8 cellular contexts compared by ENCODE assay signal in the genomic region with DNA sequence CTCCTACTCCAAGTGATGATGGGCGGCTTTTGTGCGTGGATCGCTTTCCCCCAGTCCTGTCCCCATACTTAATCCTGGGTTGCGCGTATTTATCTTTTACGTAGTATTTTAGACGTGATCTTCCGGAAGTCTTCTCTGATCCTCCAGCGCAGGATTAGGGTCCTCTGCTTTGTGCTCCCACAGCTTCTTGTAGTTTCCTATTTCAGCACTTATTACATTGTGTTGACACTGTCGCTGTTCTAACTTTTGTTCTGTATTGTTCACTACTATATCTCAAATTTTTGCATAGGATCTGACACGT. TPM values are rescaled to one million over a fixed set of nuclear protein-coding genes. Genes with fewer than 3 reads are reported as not detected.
DNase-seq lines count a peak whose midpoint lies in the region; ATAC-seq, FAIRE-seq and TF ChIP-seq lines count a peak whose summit lies in the region.

No MANE protein-coding gene starts in this region.

- H3K4me3 ChIP-seq in A549 (peak overlapping the region; percentile 83), GM12878 (peak overlapping the region; percentile 96), mesendoderm (ENCODE audit: low read length) (peak overlapping the region; percentile 82)

- no peak overlapping the region for H2BK5ac ChIP-seq in H9 (ENCODE audit: insufficient read length, low read length)
- no peak overlapping the region for H2BK5ac ChIP-seq in mesendoderm (ENCODE audit: low read length)

- H3K27ac Mint-ChIP-seq in H9 = peak overlapping the region; percentile 98 to 99 (median 99)

- H3K4ac ChIP-seq in H9 (ENCODE audit: low read depth, low read length) = no peak overlapping the region
- H3K4ac ChIP-seq in mesendoderm (ENCODE audit: low read depth, low read length) = no peak overlapping the region

- RAD21 ChIA-PET in GM12878 (lab: Charles Lee; ENCODE audit: unreplicated experiment) = interaction anchor here (0.9 to 2.1 kb wide), 12 partner anchors 8 to 296 kb away, joined by 3 to 8 read pairs (median 4); a partner anchor contains a TSS

- DNase-seq in A549 (ENCODE audit: low read depth in 1 of 2, low spot score in 1 of 2) (peak in 1 of 2 experiments; percentile 53), H9 (no peak), GM12878 (ENCODE audit: low read depth, low spot score) (no peak), mesendoderm (no peak), sciatic nerve (ENCODE audit: low spot score) (no peak), CD1c-positive myeloid dendritic cell (ENCODE audit: extremely low spot score) (no peak), anterior cingulate cortex (lab: John Stamatoyannopoulos, UW) (no peak)

- H3T11ph ChIP-seq in H9 (ENCODE audit: low read length) = no peak overlapping the region

- H2BK15ac ChIP-seq in H9 (ENCODE audit: low read depth, low read length) = no peak overlapping the region
- no peak overlapping the region for H2BK15ac ChIP-seq in mesendoderm (replicated peaks; ENCODE audit: low read depth)

- H2AK5ac ChIP-seq in H9 (ENCODE audit: insufficient read length, low read length) (no peak overlapping the region), mesendoderm (ENCODE audit: low read length) (no peak overlapping the region)

- no peaks in the 10 kb centered on the region for H3K79me2 ChIP-seq in H9 (ENCODE audit: insufficient read depth, low read length)
- H3K79me2 ChIP-seq in GM12878 (ENCODE audit: control insufficient read depth, insufficient read depth, low read length) = peaks cover 31% of the 10 kb centered on the region
- peaks cover 8% of the 10 kb centered on the region for H3K79me2 ChIP-seq in mesendoderm (ENCODE audit: control insufficient read depth, insufficient read depth, low read length)

- ATAC-seq in A549 (no peak; a peak in 1 of 6 replicates), GM12878 (peak; percentile 20; the same call in 2 of the 3 replicates), sciatic nerve (no peak), HG02642 (IDR thresholded peaks at IDR 0.05; ENCODE audit: poor library complexity, unreplicated experiment) (no peak)

- H2BK12ac ChIP-seq in H9 (ENCODE audit: insufficient read length, low read depth, low read length) = no peak overlapping the region

- TF ChIP-seq EP300 in A549 (IDR thresholded peaks at IDR 0.05) (no peak), GM12878 (IDR thresholded peaks at IDR 0.05; ENCODE audit: borderline replicate concordance in 1 of 2, control insufficient read depth in 1 of 2, low read depth in 2 of 2, low read length in 2 of 2) (no peak)

- peaks cover 10% of the 10 kb centered on the region for H3K23me2 ChIP-seq in H9 (ENCODE audit: insufficient read length, low read depth, low read length, poor library complexity, severe bottlenecking)

- no peak overlapping the region for H2BK20ac ChIP-seq in H9 (ENCODE audit: low read depth, low read length, poor library complexity, severe bottlenecking)

- FAIRE-seq in A549 (lab: Jason Lieb, UNC) = no peak
- no peak for FAIRE-seq in GM12878 (lab: Jason Lieb, UNC)

- no peaks in the 10 kb centered on the region for H3K79me1 ChIP-seq in H9 (ENCODE audit: insufficient read depth, low read depth, low read length, poor library complexity, severe bottlenecking)
- peaks cover 7% of the 10 kb centered on the region for H3K79me1 ChIP-seq in mesendoderm (ENCODE audit: low read length)

- intact Hi-C loops in GM12878 (cut with micrococcal nuclease; ENCODE audit: unreplicated experiment) (no loop called here), sciatic nerve (cut with DNase I) (no loop called here)

- TSS peak; percentile 90 for BruUV-seq in GM12878 (replicated peaks; lab: Mats Ljungman, UMichigan)

- H3K9me3 ChIP-seq in A549 (no peaks in the 10 kb centered on the region), H9 (ENCODE audit: control insufficient read depth, low read depth, low read length) (no peaks in the 10 kb centered on the region), GM12878 (replicated peaks; ENCODE audit: control insufficient read depth, insufficient read depth, low read length) (no peaks in the 10 kb centered on the region)

- H3K18ac ChIP-seq in H9 (ENCODE audit: insufficient read length, low read depth, low read length) = no peak overlapping the region
- H3K18ac ChIP-seq in mesendoderm (ENCODE audit: low read length) = no peak overlapping the region

- H3K56ac ChIP-seq in H9 (ENCODE audit: insufficient read length, low read depth, low read length) (no peak overlapping the region), mesendoderm (ENCODE audit: low read length) (peak overlapping the region; percentile 86)

- H3K4me1 Mint-ChIP-seq in H9 = peaks cover 8 to 14% of the 10 kb centered on the region in 2 experiments

- in situ Hi-C loops in GM12878 (cut with MboI) = no loop called here

- H3K9ac ChIP-seq in H9 (ENCODE audit: extremely low read depth, insufficient read length, low read length) (peak overlapping the region; percentile 44), GM12878 (ENCODE audit: control insufficient read depth, insufficient read depth, low read length) (peak overlapping the region; percentile 93), mesendoderm (ENCODE audit: low read length) (peak overlapping the region; percentile 67)

- POLR2A ChIA-PET in A549 (lab: Yijun Ruan, JAX) = interaction anchor here (0.6 to 2.8 kb wide), 25 partner anchors 8 to 1321 kb away, joined by 3 to 32 read pairs (median 8); a partner anchor contains a TSS
- POLR2A ChIA-PET in GM12878 (lab: Charles Lee) = interaction anchor here (0.7 to 2.9 kb wide), 11 partner anchors 17 to 673 kb away, joined by 3 to 14 read pairs (median 4); a partner anchor contains a TSS

- H3K27me3 ChIP-seq in H9 (ENCODE audit: insufficient read depth, low read length) = no peaks in the 10 kb centered on the region
- no peaks in the 10 kb centered on the region for H3K27me3 ChIP-seq in GM12878 (replicated peaks in 1 of 2; ENCODE audit: control insufficient read depth in 2 of 2, insufficient read depth in 2 of 2, low read length in 1 of 2)
- H3K27me3 ChIP-seq in mesendoderm (ENCODE audit: insufficient read depth, low read length, poor library complexity) = no peaks in the 10 kb centered on the region

- peak overlapping the region; percentile 99 to 100 for H3K4me3 Mint-ChIP-seq in H9

- peaks cover 11% of the 10 kb centered on the region; the same call in 1 of the 3 replicates for H3K4me1 ChIP-seq in A549
- no peaks in the 10 kb centered on the region for H3K4me1 ChIP-seq in H9 (ENCODE audit: insufficient read depth, low read length)
- H3K4me1 ChIP-seq in GM12878 (ENCODE audit: control insufficient read depth, insufficient read depth, low read length) = peaks cover 5% of the 10 kb centered on the region
- no peaks in the 10 kb centered on the region for H3K4me1 ChIP-seq in mesendoderm (ENCODE audit: control insufficient read depth, low read depth, low read length)

- CTCF ChIA-PET in A549 (lab: Yijun Ruan, JAX) = interaction anchor here (0.5 to 1.4 kb wide), 8 partner anchors 8 to 273 kb away, joined by 3 to 6 read pairs (median 3); no protein-coding TSS in a partner anchor
- CTCF ChIA-PET in GM12878 (lab: Yijun Ruan, JAX) = interaction anchor here (0.6 to 3.9 kb wide), 11 partner anchors 8 to 290 kb away, joined by 3 to 13 read pairs (median 3); a partner anchor contains a TSS

- peaks cover 0 to 2% of the 10 kb centered on the region in 2 experiments; a peak in 1 of 5 replicates for H3K9me3 Mint-ChIP-seq in H9

- no peak overlapping the region for H2BK120ac ChIP-seq in H9 (ENCODE audit: low read depth, low read length, poor library complexity, severe bottlenecking)
- H2BK120ac ChIP-seq in mesendoderm (ENCODE audit: low read depth, low read length) = no peak overlapping the region

- H4K8ac ChIP-seq in H9 (replicated peaks; ENCODE audit: insufficient read length, low read depth, low read length) (no peak overlapping the region), mesendoderm (ENCODE audit: low read depth, low read length) (no peak overlapping the region)

- 3% methylated on average over 11 of the region's 11 CpGs for WGBS in A549 (ENCODE audit: missing lambda C conversion rate)
- no CpG with 5 or more reads among the region's 11 CpGs for WGBS in H9 (ENCODE audit: extremely low coverage, insufficient read length, low lambda C conversion rate)
- WGBS in GM12878 (ENCODE audit: insufficient coverage, insufficient replicate concordance, low lambda C conversion rate, missing lambda C conversion rate) = 6% methylated on average over 11 of the region's 11 CpGs
- WGBS in mesendoderm (ENCODE audit: extremely low coverage, insufficient coverage, low lambda C conversion rate) = no CpG with 5 or more reads among the region's 11 CpGs

- SMC1A ChIA-PET in GM12878 (lab: Charles Lee; ENCODE audit: uncharacterized antibody, unreplicated experiment) = interaction anchor here (0.9 to 1.6 kb wide), 9 partner anchors 15 to 274 kb away, joined by 3 to 12 read pairs (median 5); a partner anchor contains a TSS

- H3K27me3 Mint-ChIP-seq in H9 (ENCODE audit: low read depth) = no peaks in the 10 kb centered on the region; the same call in 1 of the 2 replicates

- TF ChIP-seq POLR2A in A549 (IDR thresholded peaks at IDR 0.05; ENCODE audit: low read length) (no peak), GM12878 (IDR thresholded peaks at IDR 0.05; ENCODE audit: low read depth, low read length) (no peak)

- H3K14ac ChIP-seq in H9 (ENCODE audit: insufficient read depth, low read length) = no peak overlapping the region; the same call in 1 of the 2 replicates

- no peak overlapping the region for H2AFZ ChIP-seq in H9 (ENCODE audit: low read length)
- peak overlapping the region; percentile 85 for H2AFZ ChIP-seq in GM12878 (ENCODE audit: control insufficient read depth, low read depth, low read length)

- H4K91ac ChIP-seq in H9 (ENCODE audit: insufficient read length, low read depth, low read length) = no peak overlapping the region

- no peak overlapping the region for H3K23ac ChIP-seq in H9 (ENCODE audit: insufficient read length, low read depth, low read length)
- H3K23ac ChIP-seq in mesendoderm (ENCODE audit: low read length) = no peak overlapping the region

- peak overlapping the region; percentile 75 for H3K4me2 ChIP-seq in A549
- H3K4me2 ChIP-seq in H9 (ENCODE audit: insufficient read depth, insufficient read length, low read length) = peak overlapping the region; percentile 83
- H3K4me2 ChIP-seq in GM12878 (ENCODE audit: control insufficient read depth, insufficient read depth) = peak overlapping the region; percentile 89
- H3K4me2 ChIP-seq in mesendoderm (ENCODE audit: low read length) = peak overlapping the region; percentile 95

- TF ChIP-seq CTCF in A549 (IDR thresholded peaks at IDR 0.05) = no peak
- TF ChIP-seq CTCF in H9 (conservative IDR thresholded peaks at IDR 0.05) = no peak
- no peak for TF ChIP-seq CTCF in GM12878 (IDR thresholded peaks at IDR 0.05 in 2 of 3, conservative IDR thresholded peaks at IDR 0.05 in 1 of 3; ENCODE audit: control insufficient read depth in 2 of 3, extremely low read depth in 1 of 3, insufficient read depth in 1 of 3, low read depth in 3 of 3, low read length in 3 of 3)

- H3K36me3 Mint-ChIP-seq in H9 (ENCODE audit: insufficient read depth in 1 of 3, low read depth in 3 of 3) = peaks cover 37 to 67% (median 64%) of the 10 kb centered on the region in 3 experiments

- TF ChIP-seq RAD21 in A549 (conservative IDR thresholded peaks at IDR 0.05 in 1 of 2, IDR thresholded peaks at IDR 0.05 in 1 of 2) = no peak
- TF ChIP-seq RAD21 in GM12878 (IDR thresholded peaks at IDR 0.05; ENCODE audit: insufficient read depth, low read depth, low read length) = no peak

- H3K36me3 ChIP-seq in GM12878 (ENCODE audit: control insufficient read depth in 2 of 2, insufficient read depth in 2 of 2, low read length in 1 of 2) (peaks cover 0 to 16% of the 10 kb centered on the region in 2 experiments; a peak in 2 of 4 replicates), mesendoderm (ENCODE audit: control insufficient read depth, insufficient read depth, low read length) (peaks cover 5% of the 10 kb centered on the region)

- H3K27ac ChIP-seq in A549 = peak overlapping the region; percentile 85 to 91
- H3K27ac ChIP-seq in H9 (ENCODE audit: insufficient read length, low read depth, low read length) = no peak overlapping the region
- H3K27ac ChIP-seq in GM12878 (ENCODE audit: control insufficient read depth, insufficient read depth) = peak overlapping the region; percentile 67
- no peak overlapping the region for H3K27ac ChIP-seq in mesendoderm (ENCODE audit: low read depth, low read length)

- no peak overlapping the region for H4K5ac ChIP-seq in H9 (ENCODE audit: insufficient read length, low read depth, low read length)
- H4K5ac ChIP-seq in mesendoderm (ENCODE audit: low read length) = no peak overlapping the region

- H4K20me1 ChIP-seq in H9 (ENCODE audit: control insufficient read depth, insufficient read depth, insufficient read length) (no peaks in the 10 kb centered on the region), GM12878 (ENCODE audit: control insufficient read depth, insufficient read depth) (no peaks in the 10 kb centered on the region)

RNA-seq across cellular contexts. Expression of a gene that starts 0.5 kb away (rescaled TPM):
- polyA plus RNA-seq in A549 (2011; rRNA removed) (120 and 158 TPM in 2 replicates), A549 (2017; fragmentation: RNase III; extraction: RNeasy Plus Mini Kit Qiagen cat#74134 plus additional on column Dnase treatment) (150 to 170 TPM (median 160 TPM) in 3 replicates), GM12878 (2011; rRNA removed) (131 and 153 TPM in 2 replicates), GM12878 (2014; fragmentation: Illumina TruSeq; extraction: Trizol) (158 and 180 TPM in 2 replicates), GM12878 (2014; fragmentation: Nextera tagmentation; extraction: Ambion mirVana) (100 to 1,000 TPM in 1 of 2 experiments, 10 to 100 TPM in 1; 77.2 to 128 TPM), GM12878 (2014; rRNA removed) (81.5 and 90.5 TPM in 2 replicates), GM12878 (2016; fragmentation: Nextera tagmentation; extraction: Ambion mirVana) (100 to 1,000 TPM; 108 to 119 TPM)
- 62.3 and 74.5 TPM in 2 replicates for polyA plus RNA-seq in A549 (2012; cell fraction: cytosol; rRNA removed)
- polyA plus RNA-seq in A549 (2012; cell fraction: nucleus; rRNA removed) = 39.0 and 55.2 TPM in 2 replicates
- 66.2 and 70.6 TPM in 2 replicates for polyA minus RNA-seq in A549 (2011; rRNA and poly(A)+ RNA removed)
- total RNA-seq in H9 (2021) (75.2 and 79.3 TPM in 2 replicates), GM12878 (2014; rRNA removed) (68.2 and 77.6 TPM in 2 replicates), GM12878 (2014; rRNA removed; fragmentation: Illumina TruSeq; extraction: Trizol) (135 and 137 TPM in 2 replicates), GM12878 (2021) (67.7 and 75.7 TPM in 2 replicates), sciatic nerve (89.6 TPM)
- total RNA-seq in GM12878 (2013; cell fraction: nucleolus; rRNA removed) = 59.1 and 67.2 TPM in 2 replicates
- 102 TPM for polyA plus RNA-seq in GM12878 (2011; ENCODE audit: low read depth)
- 76.9 and 85.9 TPM in 2 replicates for polyA plus RNA-seq in GM12878 (2011; cell fraction: cytosol; rRNA removed)
- 121 and 159 TPM in 2 replicates for polyA plus RNA-seq in GM12878 (2011; cell fraction: nucleus; rRNA removed)
- polyA plus RNA-seq in GM12878 (2012) = 76.3 and 87.1 TPM in 2 replicates
- polyA minus RNA-seq in GM12878 (2011; rRNA and poly(A)+ RNA removed) = 60.5 and 66.6 TPM in 2 replicates
- 27.2 and 33.1 TPM in 2 replicates for polyA minus RNA-seq in GM12878 (2011; cell fraction: cytosol; rRNA and poly(A)+ RNA removed)
- polyA minus RNA-seq in GM12878 (2011; cell fraction: nucleus; rRNA and poly(A)+ RNA removed) = 31.7 and 76.0 TPM in 2 replicates
- 99.6 TPM for polyA plus RNA-seq in mesendoderm (2013, experiment 1 of 2)
- 101 TPM for polyA plus RNA-seq in mesendoderm (2013, experiment 2 of 2)

RNA-seq across cellular contexts. Expression of a gene that starts 0.7 kb away (rescaled TPM):
- polyA plus RNA-seq in A549 (2011; rRNA removed) (100 and 119 TPM in 2 replicates), A549 (2017; fragmentation: RNase III; extraction: RNeasy Plus Mini Kit Qiagen cat#74134 plus additional on column Dnase treatment) (175 to 185 TPM (median 180 TPM) in 3 replicates), GM12878 (2011; rRNA removed) (154 and 202 TPM in 2 replicates), GM12878 (2014; fragmentation: Illumina TruSeq; extraction: Trizol) (33.5 and 67.2 TPM in 2 replicates), GM12878 (2014; fragmentation: Nextera tagmentation; extraction: Ambion mirVana) (100 to 1,000 TPM; 488 to 549 TPM), GM12878 (2014; rRNA removed) (202 and 240 TPM in 2 replicates), GM12878 (2016; fragmentation: Nextera tagmentation; extraction: Ambion mirVana) (100 to 1,000 TPM; 267 to 268 TPM)
- polyA plus RNA-seq in A549 (2012; cell fraction: cytosol; rRNA removed) = 251 and 267 TPM in 2 replicates
- polyA plus RNA-seq in A549 (2012; cell fraction: nucleus; rRNA removed) = 108 and 112 TPM in 2 replicates
- polyA minus RNA-seq in A549 (2011; rRNA and poly(A)+ RNA removed) = 13.2 and 15.0 TPM in 2 replicates
- total RNA-seq in H9 (2021) (84.9 and 86.6 TPM in 2 replicates), GM12878 (2014; rRNA removed) (179 and 204 TPM in 2 replicates), GM12878 (2014; rRNA removed; fragmentation: Illumina TruSeq; extraction: Trizol) (78.5 and 82.1 TPM in 2 replicates), GM12878 (2021) (97.6 and 104 TPM in 2 replicates), sciatic nerve (39.8 TPM)
- 17.0 and 20.2 TPM in 2 replicates for total RNA-seq in GM12878 (2013; cell fraction: nucleolus; rRNA removed)
- 81.9 TPM for polyA plus RNA-seq in GM12878 (2011; ENCODE audit: low read depth)
- 242 and 318 TPM in 2 replicates for polyA plus RNA-seq in GM12878 (2011; cell fraction: cytosol; rRNA removed)
- 108 and 145 TPM in 2 replicates for polyA plus RNA-seq in GM12878 (2011; cell fraction: nucleus; rRNA removed)
- 124 and 139 TPM in 2 replicates for polyA plus RNA-seq in GM12878 (2012)
- 22.3 and 38.4 TPM in 2 replicates for polyA minus RNA-seq in GM12878 (2011; rRNA and poly(A)+ RNA removed)
- 13.1 and 13.3 TPM in 2 replicates for polyA minus RNA-seq in GM12878 (2011; cell fraction: cytosol; rRNA and poly(A)+ RNA removed)
- polyA minus RNA-seq in GM12878 (2011; cell fraction: nucleus; rRNA and poly(A)+ RNA removed) = 16.7 and 20.8 TPM in 2 replicates
- polyA plus RNA-seq in mesendoderm (2013, experiment 1 of 2) = 120 TPM
- 117 TPM for polyA plus RNA-seq in mesendoderm (2013, experiment 2 of 2)

RNA-seq across cellular contexts. Expression of a gene that starts 8.8 kb away (rescaled TPM):
- polyA plus RNA-seq in A549 (2011; rRNA removed) = 11.8 and 14.6 TPM in 2 replicates
- polyA plus RNA-seq in A549 (2012; cell fraction: cytosol; rRNA removed) = 21.8 and 22.9 TPM in 2 replicates
- polyA plus RNA-seq in A549 (2012; cell fraction: nucleus; rRNA removed) = 109 and 131 TPM in 2 replicates
- 13.3 to 18.1 TPM (median 16.1 TPM) in 3 replicates for polyA plus RNA-seq in A549 (2017; fragmentation: RNase III; extraction: RNeasy Plus Mini Kit Qiagen cat#74134 plus additional on column Dnase treatment)
- 17.2 and 18.1 TPM in 2 replicates for polyA minus RNA-seq in A549 (2011; rRNA and poly(A)+ RNA removed)
- total RNA-seq in H9 (2021) = 37.3 and 39.3 TPM in 2 replicates
- total RNA-seq in GM12878 (2013; cell fraction: nucleolus; rRNA removed) = 35.8 and 60.1 TPM in 2 replicates
- 12.6 and 16.2 TPM in 2 replicates for total RNA-seq in GM12878 (2014; rRNA removed)
- 6.9 and 7.1 TPM in 2 replicates for total RNA-seq in GM12878 (2014; rRNA removed; fragmentation: Illumina TruSeq; extraction: Trizol)
- total RNA-seq in GM12878 (2021) = 15.5 and 21.6 TPM in 2 replicates
- 4.7 TPM for polyA plus RNA-seq in GM12878 (2011; ENCODE audit: low read depth)
- polyA plus RNA-seq in GM12878 (2011; rRNA removed) = 6.7 and 8.4 TPM in 2 replicates
- 13.5 and 16.1 TPM in 2 replicates for polyA plus RNA-seq in GM12878 (2011; cell fraction: cytosol; rRNA removed)
- polyA plus RNA-seq in GM12878 (2011; cell fraction: nucleus; rRNA removed) = 52.6 and 57.9 TPM in 2 replicates
- 8.2 and 9.5 TPM in 2 replicates for polyA plus RNA-seq in GM12878 (2012)
- 7.3 and 10.8 TPM in 2 replicates for polyA plus RNA-seq in GM12878 (2014; fragmentation: Illumina TruSeq; extraction: Trizol)
- polyA plus RNA-seq in GM12878 (2014; fragmentation: Nextera tagmentation; extraction: Ambion mirVana) = 1 to 10 TPM; 4.1 to 4.3 TPM
- 15.9 and 16.8 TPM in 2 replicates for polyA plus RNA-seq in GM12878 (2014; rRNA removed)
- polyA plus RNA-seq in GM12878 (2016; fragmentation: Nextera tagmentation; extraction: Ambion mirVana) = 10 to 100 TPM; 12.9 to 13.2 TPM
- polyA minus RNA-seq in GM12878 (2011; rRNA and poly(A)+ RNA removed) = 8.9 and 12.7 TPM in 2 replicates
- 1.9 and 5.7 TPM in 2 replicates for polyA minus RNA-seq in GM12878 (2011; cell fraction: cytosol; rRNA and poly(A)+ RNA removed)
- 16.2 and 24.4 TPM in 2 replicates for polyA minus RNA-seq in GM12878 (2011; cell fraction: nucleus; rRNA and poly(A)+ RNA removed)
- 15.0 TPM for polyA plus RNA-seq in mesendoderm (2013, experiment 1 of 2)
- polyA plus RNA-seq in mesendoderm (2013, experiment 2 of 2) = 15.0 TPM
- 20.1 TPM for total RNA-seq in sciatic nerve

RNA-seq across cellular contexts. Expression of a gene that starts 15.1 kb away (rescaled TPM):
- polyA plus RNA-seq in A549 (2011; rRNA removed) = 3.3 and 6.3 TPM in 2 replicates
- polyA plus RNA-seq in A549 (2012; cell fraction: cytosol; rRNA removed) = 3.4 and 4.3 TPM in 2 replicates
- polyA plus RNA-seq in A549 (2012; cell fraction: nucleus; rRNA removed) = 8.4 and 11.5 TPM in 2 replicates
- 2.0 to 3.5 TPM (median 2.9 TPM) in 3 replicates for polyA plus RNA-seq in A549 (2017; fragmentation: RNase III; extraction: RNeasy Plus Mini Kit Qiagen cat#74134 plus additional on column Dnase treatment)
- polyA minus RNA-seq in A549 (2011; rRNA and poly(A)+ RNA removed) = 1.4 and 2.0 TPM in 2 replicates
- total RNA-seq in H9 (2021) = 0.13 TPM in 1 of 2 replicates, not detected in the other
- 0.19 and 0.54 TPM in 2 replicates for total RNA-seq in GM12878 (2013; cell fraction: nucleolus; rRNA removed)
- 0.11 and 0.33 TPM in 2 replicates for total RNA-seq in GM12878 (2014; rRNA removed)
- total RNA-seq in GM12878 (2014; rRNA removed; fragmentation: Illumina TruSeq; extraction: Trizol) = 0.09 TPM in 1 of 2 replicates, not detected in the other
- 0.21 and 0.72 TPM in 2 replicates for total RNA-seq in GM12878 (2021)
- not detected for polyA plus RNA-seq in GM12878 (2011; ENCODE audit: low read depth)
- polyA plus RNA-seq in GM12878 (2011; rRNA removed) = not detected in 2 replicates
- polyA plus RNA-seq in GM12878 (2011; cell fraction: cytosol; rRNA removed) = not detected in 2 replicates
- polyA plus RNA-seq in GM12878 (2011; cell fraction: nucleus; rRNA removed) = 0.18 and 0.25 TPM in 2 replicates
- 0.08 and 0.43 TPM in 2 replicates for polyA plus RNA-seq in GM12878 (2012)
- 0.24 TPM in 1 of 2 replicates, not detected in the other for polyA plus RNA-seq in GM12878 (2014; fragmentation: Illumina TruSeq; extraction: Trizol)
- polyA plus RNA-seq in GM12878 (2014; fragmentation: Nextera tagmentation; extraction: Ambion mirVana) = not detected
- 0.18 and 0.28 TPM in 2 replicates for polyA plus RNA-seq in GM12878 (2014; rRNA removed)
- polyA plus RNA-seq in GM12878 (2016; fragmentation: Nextera tagmentation; extraction: Ambion mirVana) = under 1 TPM in 1 of 2 experiments, not detected in 1; 0.26 TPM
- polyA minus RNA-seq in GM12878 (2011; rRNA and poly(A)+ RNA removed) = 0.21 TPM in 1 of 2 replicates, not detected in the other
- polyA minus RNA-seq in GM12878 (2011; cell fraction: cytosol; rRNA and poly(A)+ RNA removed) = not detected in 2 replicates
- polyA minus RNA-seq in GM12878 (2011; cell fraction: nucleus; rRNA and poly(A)+ RNA removed) = not detected in 2 replicates
- 0.06 TPM for polyA plus RNA-seq in mesendoderm (2013, experiment 1 of 2)
- polyA plus RNA-seq in mesendoderm (2013, experiment 2 of 2) = 0.04 TPM
- total RNA-seq in sciatic nerve = 107 TPM

RNA-seq across cellular contexts. Expression of a gene that starts 16.6 kb away (rescaled TPM):
- polyA plus RNA-seq in A549 (2011; rRNA removed) = 23.3 and 26.6 TPM in 2 replicates
- 28.4 and 34.4 TPM in 2 replicates for polyA plus RNA-seq in A549 (2012; cell fraction: cytosol; rRNA removed)
- polyA plus RNA-seq in A549 (2012; cell fraction: nucleus; rRNA removed) = 63.2 and 66.3 TPM in 2 replicates
- polyA plus RNA-seq in A549 (2017; fragmentation: RNase III; extraction: RNeasy Plus Mini Kit Qiagen cat#74134 plus additional on column Dnase treatment) = 32.1 to 39.2 TPM (median 36.2 TPM) in 3 replicates
- polyA minus RNA-seq in A549 (2011; rRNA and poly(A)+ RNA removed) = 25.6 and 30.4 TPM in 2 replicates
- total RNA-seq in H9 (2021) = 24.7 and 26.6 TPM in 2 replicates
- total RNA-seq in GM12878 (2013; cell fraction: nucleolus; rRNA removed) = 35.0 and 35.6 TPM in 2 replicates
- 18.4 and 19.5 TPM in 2 replicates for total RNA-seq in GM12878 (2014; rRNA removed)
- 16.7 and 18.8 TPM in 2 replicates for total RNA-seq in GM12878 (2014; rRNA removed; fragmentation: Illumina TruSeq; extraction: Trizol)
- total RNA-seq in GM12878 (2021) = 22.7 and 23.1 TPM in 2 replicates
- 12.6 TPM for polyA plus RNA-seq in GM12878 (2011; ENCODE audit: low read depth)
- polyA plus RNA-seq in GM12878 (2011; rRNA removed) = 21.1 and 22.1 TPM in 2 replicates
- 30.2 and 39.7 TPM in 2 replicates for polyA plus RNA-seq in GM12878 (2011; cell fraction: cytosol; rRNA removed)
- 36.3 and 39.6 TPM in 2 replicates for polyA plus RNA-seq in GM12878 (2011; cell fraction: nucleus; rRNA removed)
- 17.7 and 19.0 TPM in 2 replicates for polyA plus RNA-seq in GM12878 (2012)
- polyA plus RNA-seq in GM12878 (2014; fragmentation: Illumina TruSeq; extraction: Trizol) = 17.4 and 19.2 TPM in 2 replicates
- polyA plus RNA-seq in GM12878 (2014; fragmentation: Nextera tagmentation; extraction: Ambion mirVana) = 1 to 10 TPM; 3.4 to 3.7 TPM
- polyA plus RNA-seq in GM12878 (2014; rRNA removed) = 26.6 and 27.8 TPM in 2 replicates
- 10 to 100 TPM; 22.0 to 25.9 TPM for polyA plus RNA-seq in GM12878 (2016; fragmentation: Nextera tagmentation; extraction: Ambion mirVana)
- polyA minus RNA-seq in GM12878 (2011; rRNA and poly(A)+ RNA removed) = 19.4 and 39.0 TPM in 2 replicates
- 11.7 and 11.9 TPM in 2 replicates for polyA minus RNA-seq in GM12878 (2011; cell fraction: cytosol; rRNA and poly(A)+ RNA removed)
- polyA minus RNA-seq in GM12878 (2011; cell fraction: nucleus; rRNA and poly(A)+ RNA removed) = 18.0 and 28.1 TPM in 2 replicates
- polyA plus RNA-seq in mesendoderm (2013, experiment 1 of 2) = 15.7 TPM
- 15.2 TPM for polyA plus RNA-seq in mesendoderm (2013, experiment 2 of 2)
- 16.0 TPM for total RNA-seq in sciatic nerve

Comparison
In these comparisons a context has a peak if more than half of its experiments do, and no peak if none do; other contexts are left out.
1. H3K27ac ChIP-seq: peak in A549 (2 of 2) and GM12878 (single experiment); none in H9 (single experiment) and mesendoderm (single experiment).
2. Peak in every context shown above with its lines, with median percentiles within 50 percentile points of each other: H3K4me2 ChIP-seq, H3K4me3 ChIP-seq and H3K9ac ChIP-seq.